13 cellular contexts compared by ENCODE assay signal in the genomic region with DNA sequence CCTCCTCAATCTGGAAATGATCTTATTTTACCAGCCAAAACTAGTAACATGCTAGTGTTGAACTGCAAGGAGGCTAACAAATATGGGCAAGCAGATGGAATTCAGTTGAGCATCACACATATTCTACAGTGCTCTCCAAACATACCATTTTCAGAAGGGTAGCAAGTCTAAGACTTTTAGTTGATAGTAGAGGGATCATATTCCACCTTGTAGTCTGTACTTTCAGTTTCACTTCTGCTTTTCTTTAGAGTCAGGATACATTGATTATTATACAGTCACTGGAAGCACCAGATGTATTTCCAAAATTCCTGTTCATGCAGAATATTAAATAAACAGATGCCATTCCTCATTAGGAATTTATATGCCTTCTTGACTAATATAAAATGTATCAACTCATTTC.
DNase-seq lines count a peak whose midpoint lies in the region; ATAC-seq, FAIRE-seq and TF ChIP-seq lines count a peak whose summit lies in the region.
"Had no signal": no experiment of that assay in that cellular context is flagged by ENCODE, and none has a peak within 500 bp of the region (broad histone marks: within the 10 kb centered on the region; RNA-seq: fewer than 3 reads in every experiment).

No MANE protein-coding gene starts in this region.

- TF ChIP-seq RAD21 in A549 (conservative IDR thresholded peaks at IDR 0.05 in 1 of 2, IDR thresholded peaks at IDR 0.05 in 1 of 2) = no peak

- no peak for TF ChIP-seq POLR2A in A549 (IDR thresholded peaks at IDR 0.05; ENCODE audit: low read length)

- no peak for TF ChIP-seq CTCF in A549 (IDR thresholded peaks at IDR 0.05)
- TF ChIP-seq CTCF in MM.1S (IDR thresholded peaks at IDR 0.05; ENCODE audit: low read length) = no peak
- TF ChIP-seq CTCF in astrocyte of the cerebellum (IDR thresholded peaks at IDR 0.05; ENCODE audit: low read depth, low read length, missing control alignments) = no peak

- POLR2A ChIA-PET in A549 (lab: Yijun Ruan, JAX) = no interaction called here

- H3K4me1 ChIP-seq in A549 = no peaks in the 10 kb centered on the region
- peaks cover 3% of the 10 kb centered on the region; the same call in 1 of the 2 replicates for H3K4me1 ChIP-seq in MM.1S (ENCODE audit: low read length)
- H3K4me1 ChIP-seq: right atrium auricular region, SJCRH30 had no signal

- ATAC-seq in A549 = no peak
- ATAC-seq in GM21360 (IDR thresholded peaks at IDR 0.05; ENCODE audit: unreplicated experiment) = peak; percentile 60
- ATAC-seq in GM18498 (IDR thresholded peaks at IDR 0.05; ENCODE audit: unreplicated experiment) = no peak

- no peaks in the 10 kb centered on the region for H4K20me1 ChIP-seq in MM.1S (ENCODE audit: insufficient read depth, low read length)

- no peaks in the 10 kb centered on the region for H3K9me3 ChIP-seq in A549
- no peaks in the 10 kb centered on the region for H3K9me3 ChIP-seq in MM.1S (replicated peaks; ENCODE audit: insufficient read depth, low read length)
- H3K9me3 ChIP-seq: right atrium auricular region, SJCRH30 had no signal

- no peaks in the 10 kb centered on the region for H3K36me3 ChIP-seq in MM.1S (replicated peaks; ENCODE audit: insufficient read depth, low read length)
- H3K36me3 ChIP-seq: right atrium auricular region, SJCRH30 had no signal

- no peaks in the 10 kb centered on the region for H3K9me2 ChIP-seq in MM.1S (replicated peaks; ENCODE audit: insufficient read depth, low read length)

- in situ Hi-C loops in astrocyte of the cerebellum (cut with HindIII; ENCODE audit: low sequenced_read_pairs) = no loop called here

- DNase-seq in A549 (ENCODE audit: low read depth in 1 of 2, low spot score in 1 of 2) (no peak), MM.1S (peak; percentile 63), astrocyte of the cerebellum (ENCODE audit: low read depth) (peak; percentile 3), GF-D8 (lab: John Stamatoyannopoulos, UW) (no peak), mesenteric fat pad (ENCODE audit: low spot score) (no peak)
- DNase-seq in stimulated activated CD4-positive, alpha-beta T cell treated with anti-CD3 and anti-CD28 coated beads, Interleukin-4, amount 100 ng/mL, for 24 hours = no peak
- DNase-seq: activated CD4-positive, alpha-beta T cell treated with anti-CD3 and anti-CD28 coated beads for 4 hours; H7; SJCRH30 had no signal

- no peak for TF ChIP-seq EP300 in A549 (IDR thresholded peaks at IDR 0.05)

- no peaks in the 10 kb centered on the region for H3K79me2 ChIP-seq in MM.1S (ENCODE audit: low read length)

- peaks cover 7% of the 10 kb centered on the region; the same call in 1 of the 2 replicates for H3F3A ChIP-seq in MM.1S (ENCODE audit: insufficient read depth, low read length)

- no peak overlapping the region for H3K9ac ChIP-seq in MM.1S (ENCODE audit: low read length)

- no peak overlapping the region for H3K27ac ChIP-seq in A549
- H3K27ac ChIP-seq in MM.1S (ENCODE audit: low read length) = no peak overlapping the region
- H3K27ac ChIP-seq: right atrium auricular region, SJCRH30 had no signal

- no peaks in the 10 kb centered on the region for H3K27me3 ChIP-seq in MM.1S (replicated peaks; ENCODE audit: insufficient read depth, low read length)
- H3K27me3 ChIP-seq: right atrium auricular region had no signal

- CTCF ChIA-PET in A549 (lab: Yijun Ruan, JAX) = no interaction called here

- no peak overlapping the region for H2AFZ ChIP-seq in MM.1S (ENCODE audit: low read length)

- FAIRE-seq in A549 (lab: Jason Lieb, UNC) = no peak
- FAIRE-seq: islet of Langerhans had no signal

- H3K4me3 ChIP-seq in A549 (no peak overlapping the region), MM.1S (ENCODE audit: low read length) (no peak overlapping the region), astrocyte of the cerebellum (ENCODE audit: low read depth, low read length) (no peak overlapping the region)
- H3K4me3 ChIP-seq: right atrium auricular region, SJCRH30 had no signal

- H3K4me2 ChIP-seq in A549 (peak overlapping the region; percentile 56), MM.1S (ENCODE audit: low read depth, low read length) (no peak overlapping the region)

TF ChIP-seq in A549, 52 proteins besides CTCF, POLR2A, EP300 and RAD21:
- TF ChIP-seq SMC3 (IDR thresholded peaks at IDR 0.05) (no peak), SREBF2 (IDR thresholded peaks at IDR 0.05) (no peak), HOXA7 (CRISPR knock-in tag; IDR thresholded peaks at IDR 0.05) (no peak), CBX8 (IDR thresholded peaks at IDR 0.05) (no peak), ATOH8 (CRISPR knock-in tag; IDR thresholded peaks at IDR 0.05; ENCODE audit: low read depth) (no peak), MAFK (IDR thresholded peaks at IDR 0.05; ENCODE audit: partially characterized antibody) (no peak), BHLHE40 (IDR thresholded peaks at IDR 0.05; ENCODE audit: low read depth, low read length) (no peak), ZSCAN20 (CRISPR knock-in tag; IDR thresholded peaks at IDR 0.05) (no peak), JUNB (IDR thresholded peaks at IDR 0.05) (no peak)
- TF ChIP-seq, protein P1, sequence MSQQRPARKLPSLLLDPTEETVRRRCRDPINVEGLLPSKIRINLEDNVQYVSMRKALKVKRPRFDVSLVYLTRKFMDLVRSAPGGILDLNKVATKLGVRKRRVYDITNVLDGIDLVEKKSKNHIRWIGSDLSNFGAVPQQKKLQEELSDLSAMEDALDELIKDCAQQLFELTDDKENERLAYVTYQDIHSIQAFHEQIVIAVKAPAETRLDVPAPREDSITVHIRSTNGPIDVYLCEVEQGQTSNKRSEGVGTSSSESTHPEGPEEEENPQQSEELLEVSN (IDR thresholded peaks at IDR 0.05; ENCODE audit: borderline replicate concordance, low read depth) = no peak

Comparison
In these comparisons a context has a peak if more than half of its experiments do, and no peak if none do; other contexts are left out.
1. DNase-seq: peak in MM.1S (single experiment) and astrocyte of the cerebellum (single experiment); none in A549 (0 of 2), GF-D8 (single experiment), mesenteric fat pad (single experiment) and stimulated activated CD4-positive, alpha-beta T cell treated with anti-CD3 and anti-CD28 coated beads, Interleukin-4, amount 100 ng/mL, for 24 hours (single experiment).